ENCODE assay signal across 11 cellular contexts in the genomic region with DNA sequence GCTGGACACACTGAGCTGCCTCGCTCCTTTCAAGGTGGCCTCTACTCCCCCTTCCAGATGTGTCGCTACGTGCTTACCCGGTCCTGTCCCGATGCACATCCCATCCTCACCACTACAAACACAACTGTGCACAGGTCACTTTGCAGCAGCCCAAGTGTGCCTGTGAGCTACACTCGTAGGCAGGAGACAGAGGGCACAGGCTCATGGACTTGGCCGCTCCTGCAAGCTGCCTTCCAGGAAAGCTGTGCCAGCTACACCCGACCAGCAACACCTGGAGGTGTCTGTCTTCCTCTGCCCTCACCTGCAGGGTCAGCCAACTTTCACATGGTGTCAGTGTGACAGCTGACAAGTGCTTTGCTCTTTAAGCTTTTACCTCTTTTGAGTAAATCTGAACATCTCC.
"Had no signal": no experiment of that assay in that cellular context is flagged by ENCODE, and none has a peak within 500 bp of the region (broad histone marks: within the 10 kb centered on the region; RNA-seq: fewer than 3 reads in every experiment).

No MANE protein-coding gene starts in this region.

- ATAC-seq: natural killer cell; stimulated activated naive B cell treated with anti-CD40 and anti-IgM and Interleukin-4, amounts not matched to agents 10 μg/mL and 1 μg/mL and 100 μg/mL, for 72 hours had no signal

- H3K27ac Mint-ChIP-seq: activated naive CD4-positive, alpha-beta T cell treated with anti-CD3 and anti-CD28 coated beads, Interleukin-2, amount 50 U/mL, for 24 hours; natural killer cell; stimulated activated naive B cell treated with anti-CD40 and anti-IgM and Interleukin-4, amounts not matched to agents 10 μg/mL and 1 μg/mL and 100 μg/mL, for 72 hours had no signal

- H3K9me3 ChIP-seq: tibial nerve, vagina had no signal

- H3K4me1 Mint-ChIP-seq: activated naive CD4-positive, alpha-beta T cell treated with anti-CD3 and anti-CD28 coated beads, Interleukin-2, amount 50 U/mL, for 24 hours had no signal

- DNase-seq: activated CD4-positive, alpha-beta T cell treated with anti-CD3 and anti-CD28 coated beads for 1 hour; activated CD4-positive, alpha-beta T cell treated with anti-CD3 and anti-CD28 coated beads, Interleukin-2, amount 50 U/mL, for 48 hours; amygdala; dorsolateral prefrontal cortex; natural killer cell; stimulated activated naive B cell treated with anti-CD40 and anti-IgM and Interleukin-4, amounts not matched to agents 10 μg/mL and 1 μg/mL and 100 μg/mL, for 72 hours; T-helper 9 cell had no signal

- H3K4me3 ChIP-seq: dorsolateral prefrontal cortex, smooth muscle cell, tibial nerve, vagina had no signal

- H3K4me3 Mint-ChIP-seq: activated naive CD4-positive, alpha-beta T cell treated with anti-CD3 and anti-CD28 coated beads, Interleukin-2, amount 50 U/mL, for 24 hours; natural killer cell; stimulated activated naive B cell treated with anti-CD40 and anti-IgM and Interleukin-4, amounts not matched to agents 10 μg/mL and 1 μg/mL and 100 μg/mL, for 72 hours had no signal

- H3K4me2 ChIP-seq: smooth muscle cell had no signal

- H3K9me3 Mint-ChIP-seq: activated naive CD4-positive, alpha-beta T cell treated with anti-CD3 and anti-CD28 coated beads, Interleukin-2, amount 50 U/mL, for 24 hours; natural killer cell; stimulated activated naive B cell treated with anti-CD40 and anti-IgM and Interleukin-4, amounts not matched to agents 10 μg/mL and 1 μg/mL and 100 μg/mL, for 72 hours had no signal

- H3K27ac ChIP-seq: dorsolateral prefrontal cortex, tibial nerve, vagina had no signal

- H3K4me1 ChIP-seq: tibial nerve, vagina had no signal

- H3K27me3 ChIP-seq: dorsolateral prefrontal cortex, tibial nerve, vagina had no signal

- H3K36me3 Mint-ChIP-seq: activated naive CD4-positive, alpha-beta T cell treated with anti-CD3 and anti-CD28 coated beads, Interleukin-2, amount 50 U/mL, for 24 hours; natural killer cell had no signal

- H3K27me3 Mint-ChIP-seq: activated naive CD4-positive, alpha-beta T cell treated with anti-CD3 and anti-CD28 coated beads, Interleukin-2, amount 50 U/mL, for 24 hours; stimulated activated naive B cell treated with anti-CD40 and anti-IgM and Interleukin-4, amounts not matched to agents 10 μg/mL and 1 μg/mL and 100 μg/mL, for 72 hours had no signal
